ENCODE assay signal across 18 cellular contexts in the genomic region with DNA sequence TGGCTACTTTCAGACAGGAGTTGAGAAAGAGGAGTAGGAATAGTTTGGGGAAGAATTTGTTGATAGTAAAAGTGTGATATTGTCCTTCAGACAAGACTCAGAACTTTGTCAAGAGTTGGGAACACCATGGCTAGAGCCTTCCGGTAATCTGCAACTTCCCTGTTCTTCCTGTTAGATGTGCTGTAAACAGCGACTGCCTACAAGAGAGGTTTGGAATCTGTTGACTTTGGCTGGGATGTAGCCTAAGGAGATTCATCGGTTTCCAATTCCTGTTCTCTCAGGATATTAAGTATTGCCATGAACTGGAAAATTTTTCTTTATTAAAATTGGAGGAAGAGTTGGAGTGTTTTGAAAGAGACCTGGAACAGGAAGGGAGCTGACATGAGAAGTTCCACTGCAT. TPM values are rescaled to one million over a fixed set of nuclear protein-coding genes. Genes with fewer than 3 reads are reported as not detected.
DNase-seq lines count a peak whose midpoint lies in the region; ATAC-seq and TF ChIP-seq lines count a peak whose summit lies in the region.
"Had no signal": no experiment of that assay in that cellular context is flagged by ENCODE, and none has a peak within 500 bp of the region (broad histone marks: within the 10 kb centered on the region; RNA-seq: fewer than 3 reads in every experiment).

No MANE protein-coding gene starts in this region.

- H3K9me3 ChIP-seq in left lung (no peaks in the 10 kb centered on the region), skeletal muscle tissue (ENCODE audit: control insufficient read depth in 3 of 3, low read length in 3 of 3) (no peaks in the 10 kb centered on the region)

- H3K4me1 ChIP-seq in left lung, result peaks cover 21 to 98% of the 10 kb centered on the region in 2 donors
- H3K4me1 ChIP-seq in skeletal muscle tissue (ENCODE audit: control insufficient read depth in 3 of 3, insufficient read depth in 3 of 3, low read length in 3 of 3), result peaks cover 72 to 83% (median 75%) of the 10 kb centered on the region in 3 donors

- POLR2A ChIA-PET in GM10248 (lab: Yijun Ruan, JAX), result no interaction called here

- H3K27me3 ChIP-seq in left lung (no peaks in the 10 kb centered on the region), skeletal muscle tissue (ENCODE audit: control insufficient read depth in 3 of 3, insufficient read depth in 3 of 3, low read length in 3 of 3) (no peaks in the 10 kb centered on the region)
- H3K27me3 ChIP-seq: cardiac muscle cell had no signal

- H3K36me3 ChIP-seq in left lung, result no peaks in the 10 kb centered on the region
- no peaks in the 10 kb centered on the region for H3K36me3 ChIP-seq in skeletal muscle tissue (ENCODE audit: control insufficient read depth in 3 of 3, insufficient read depth in 3 of 3, low read length in 3 of 3)
- H3K36me3 ChIP-seq: cardiac muscle cell had no signal

- H3K4me3 ChIP-seq in coronary artery (peak overlapping the region; percentile 27), left lung (no peak overlapping the region), skeletal muscle tissue (ENCODE audit: low read length in 3 of 3) (no peak overlapping the region)
- H3K4me3 ChIP-seq: cardiac muscle cell, GM23338, SK-N-MC had no signal

- CTCF ChIA-PET in GM10248 (lab: Yijun Ruan, JAX), result no interaction called here

- ATAC-seq in left lung (no peak), HG03571 (IDR thresholded peaks at IDR 0.05; ENCODE audit: unreplicated experiment) (no peak), HG02884 (IDR thresholded peaks at IDR 0.05; ENCODE audit: unreplicated experiment) (no peak)
- ATAC-seq: activated T-cell treated with anti-CD3 and anti-CD28 coated beads, Interleukin-2, amount 50 U/mL, for 4 hours; GM23338 had no signal

- TF ChIP-seq CTCF in C4-2B (conservative IDR thresholded peaks at IDR 0.05) (no peak), coronary artery (IDR thresholded peaks at IDR 0.05) (no peak), left lung (IDR thresholded peaks at IDR 0.05) (no peak), GM10248 (IDR thresholded peaks at IDR 0.05; ENCODE audit: control extremely low read depth, extremely low read depth, low read depth, missing control alignments) (no peak)

- intact Hi-C loops in left lung (cut with DNase I), result no loop called here

- H3K27ac ChIP-seq in C4-2B, result peak overlapping the region; percentile 75
- peak overlapping the region in 1 of 2 donors; percentile 81 for H3K27ac ChIP-seq in coronary artery
- peak overlapping the region; percentile 3 to 86 for H3K27ac ChIP-seq in left lung
- H3K27ac ChIP-seq in skeletal muscle tissue (ENCODE audit: low read depth, low read length), result peak overlapping the region; percentile 86
- H3K27ac ChIP-seq: cardiac muscle cell, SK-N-MC had no signal

- no peak overlapping the region for H3K9ac ChIP-seq in skeletal muscle tissue (ENCODE audit: low read depth in 1 of 3, low read length in 3 of 3)

- DNase-seq in coronary artery (ENCODE audit: low spot score), result no peak
- no peak for DNase-seq in left lung
- DNase-seq in GM10248 (ENCODE audit: extremely low spot score), result no peak
- DNase-seq in activated T-cell treated with anti-CD3 and anti-CD28 coated beads for 4 hours, result no peak
- DNase-seq: activated CD4-positive, alpha-beta T cell treated with anti-CD3 and anti-CD28 coated beads, Interleukin-2, amount 50 U/mL, for 1 hour; activated naive CD8-positive, alpha-beta T cell treated with anti-CD3 and anti-CD28 coated beads for 36 hours; activated T-cell treated with anti-CD3 and anti-CD28 coated beads, Interleukin-2, amount 50 U/mL, for 4 hours; EL; immature natural killer cell; NCI-H187; stimulated activated CD4-positive, alpha-beta T cell treated with anti-CD3 and anti-CD28 coated beads, Interleukin-2, amount 100 ng/mL, for 24 hours had no signal

RNA-seq across cellular contexts. Expression of gene ARHGAP26, which starts 43.9 kb away (rescaled TPM):
- total RNA-seq in left lung, result 10 to 100 TPM; 25.6 to 61.9 TPM
- 28.7 TPM for total RNA-seq in skeletal muscle tissue
